Comparison of ENCODE assay signal across 10 cellular contexts in the genomic region with DNA sequence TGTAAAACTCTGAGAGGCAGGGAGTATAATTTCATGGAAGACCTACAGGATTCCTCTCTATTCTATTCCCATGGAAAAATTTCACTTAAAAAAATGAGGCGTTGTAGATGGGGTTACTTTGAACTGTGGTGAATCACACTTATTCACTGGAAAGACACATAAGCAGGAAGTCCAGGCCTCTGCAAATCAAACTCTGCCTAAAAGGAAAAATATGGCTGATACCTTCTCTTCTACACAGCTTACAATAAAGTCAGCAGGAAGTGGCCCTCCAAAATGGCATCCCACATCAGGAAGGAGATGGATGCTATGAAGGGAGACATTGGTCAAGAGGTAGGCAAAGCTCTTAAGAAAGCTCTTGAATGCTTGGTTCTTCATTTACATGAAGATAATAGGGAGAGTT.
DNase-seq lines count a peak whose midpoint lies in the region; ATAC-seq and TF ChIP-seq lines count a peak whose summit lies in the region.
"Had no signal": no experiment of that assay in that cellular context is flagged by ENCODE, and none has a peak within 500 bp of the region (broad histone marks: within the 10 kb centered on the region; RNA-seq: fewer than 3 reads in every experiment).

No MANE protein-coding gene starts in this region.

- no peaks in the 10 kb centered on the region for H3K27me3 ChIP-seq in gastrocnemius medialis
- H3K27me3 ChIP-seq: neural progenitor cell had no signal

- H3K4me1 ChIP-seq in gastrocnemius medialis = peaks cover 9 to 47% of the 10 kb centered on the region in 2 donors

- no peaks in the 10 kb centered on the region for H3K36me3 ChIP-seq in gastrocnemius medialis
- H3K36me3 ChIP-seq: neural progenitor cell had no signal

- intact Hi-C loops in gastrocnemius medialis (cut with DNase I; ENCODE audit: low total_unique reads) = no loop called here
- intact Hi-C loops in posterior cingulate gyrus (cut with DNase I) = no loop called here

- TF ChIP-seq CTCF in epithelial cell of esophagus (IDR thresholded peaks at IDR 0.05; ENCODE audit: insufficient read depth, low read depth, low read length, missing control alignments) (no peak), gastrocnemius medialis (IDR thresholded peaks at IDR 0.05 in 4 of 5, conservative IDR thresholded peaks at IDR 0.05 in 1 of 5) (no peak)

- no peak for ATAC-seq in gastrocnemius medialis

- H3K4me3 ChIP-seq in epithelial cell of esophagus (ENCODE audit: low read length) (no peak overlapping the region), gastrocnemius medialis (no peak overlapping the region)
- H3K4me3 ChIP-seq: neural progenitor cell had no signal

- H3K9me3 ChIP-seq in gastrocnemius medialis = no peaks in the 10 kb centered on the region

- H3K27ac ChIP-seq in gastrocnemius medialis = peak overlapping the region in 1 of 4 donors; percentile 29
- H3K27ac ChIP-seq: neural progenitor cell had no signal

- DNase-seq in HCEC 1CT (peak; percentile 76), SW480 (ENCODE audit: low spot score) (peak; percentile 24), epithelial cell of esophagus (ENCODE audit: low read depth) (peak; percentile 57), pulmonary artery endothelial cell (ENCODE audit: low read depth, low spot score) (peak; percentile 52), NCI-H1105 (lab: John Stamatoyannopoulos, UW) (no peak), mesenteric fat pad (ENCODE audit: low spot score) (no peak), gastrocnemius medialis (no peak), posterior cingulate gyrus (no peak)
- DNase-seq: NCI-H1694 treated with DMSO at 0.1 percent for 48 hours had no signal

- TF ChIP-seq POLR2A in gastrocnemius medialis (IDR thresholded peaks at IDR 0.05) = no peak

- in situ Hi-C loops in gastrocnemius medialis (cut with MboI; ENCODE audit: low sequenced_read_pairs in 4 of 4) = no loop called here

Comparison
In these comparisons a context has a peak if more than half of its experiments do, and no peak if none do; other contexts are left out.
1. DNase-seq: peak in HCEC 1CT (single experiment), SW480 (single experiment), epithelial cell of esophagus (single experiment) and pulmonary artery endothelial cell (single experiment); none in NCI-H1105 (single experiment), mesenteric fat pad (single experiment), gastrocnemius medialis (0 of 2) and posterior cingulate gyrus (0 of 10).